In genomic region chr5:10565785-10566506, GRCh38 we compare ENCODE assay signal across 9 cellular contexts. TPM values are rescaled to one million over a fixed set of nuclear protein-coding genes. Genes with fewer than 3 reads are reported as not detected.
A peak's percentile ranks its signal among the peaks of the same experiment; 100 is the strongest.
DNase-seq lines count a peak whose midpoint lies in the region; ATAC-seq and TF ChIP-seq lines count a peak whose summit lies in the region.
"Had no signal": no experiment of that assay in that cellular context is flagged by ENCODE, and none has a peak within 500 bp of the region (broad histone marks: within the 10 kb centered on the region; RNA-seq: fewer than 3 reads in every experiment).

No MANE protein-coding gene starts in this region.

- H3K9me2 ChIP-seq in PC-3 (replicated peaks; ENCODE audit: low read length), result no peaks in the 10 kb centered on the region

- H3K4me2 ChIP-seq in PC-3 (ENCODE audit: low read length), result peak overlapping the region; percentile 89
- peak overlapping the region; percentile 98 for H3K4me2 ChIP-seq in skeletal muscle satellite cell (ENCODE audit: low read length)

- H3K9me3 ChIP-seq in PC-3 (ENCODE audit: low read length) (no peaks in the 10 kb centered on the region), skeletal muscle satellite cell (replicated peaks; ENCODE audit: low read length) (no peaks in the 10 kb centered on the region)

- 0 out of 2 replicates have a peak overlapping the region, but pooled peaks have one; percentile 48 for H3K9ac ChIP-seq in PC-3 (ENCODE audit: low read length)
- H3K9ac ChIP-seq in skeletal muscle satellite cell (ENCODE audit: low read depth, low read length), result no peak overlapping the region

- DNase-seq in PC-3 (peak; percentile 45), fibroblast of mammary gland (ENCODE audit: low read depth) (no peak), ecto neural progenitor cell (ENCODE audit: low spot score) (no peak)
- no peak for DNase-seq in NK-92 treated with Interleukin-12 subunit alpha and Interleukin-12 subunit beta, amount 100 ng/mL, for 24 hours (lab: John Stamatoyannopoulos, UW)
- DNase-seq: NCI-H2081 had no signal

- CTCF ChIA-PET in PC-3 (lab: Charles Lee), result no interaction called here

- no TSS peak for BruUV-seq in PC-3 (replicated peaks; lab: Mats Ljungman, UMichigan)

- H4K20me1 ChIP-seq in PC-3 (ENCODE audit: low read length), result peaks cover 29% of the 10 kb centered on the region

- no peak overlapping the region for H3K27ac ChIP-seq in PC-3 (ENCODE audit: low read length)
- H3K27ac ChIP-seq: epithelial cell of prostate had no signal

- H3K36me3 ChIP-seq in PC-3 (ENCODE audit: low read depth, low read length), result no peaks in the 10 kb centered on the region
- H3K36me3 ChIP-seq in skeletal muscle satellite cell (ENCODE audit: insufficient read depth, low read length), result no peaks in the 10 kb centered on the region

- no peaks in the 10 kb centered on the region for H3F3A ChIP-seq in PC-3 (ENCODE audit: low read length, unreplicated experiment)

- H2AFZ ChIP-seq in PC-3 (ENCODE audit: low read length), result no peak overlapping the region

- POLR2A ChIA-PET in PC-3 (lab: Charles Lee; ENCODE audit: unreplicated experiment), result no interaction called here

- H3K79me2 ChIP-seq in PC-3 (ENCODE audit: low read length), result peaks cover 72% of the 10 kb centered on the region

- H3K4me3 ChIP-seq in PC-3 (ENCODE audit: low read length), result peak overlapping the region; percentile 82
- peak overlapping the region; percentile 78 for H3K4me3 ChIP-seq in fibroblast of mammary gland (ENCODE audit: control insufficient read depth, low read depth, low read length)
- H3K4me3 ChIP-seq in skeletal muscle satellite cell (ENCODE audit: low read length), result peak overlapping the region; percentile 84

- H3K4me1 ChIP-seq in PC-3 (ENCODE audit: insufficient read depth, low read length), result peaks cover 29% of the 10 kb centered on the region
- H3K4me1 ChIP-seq in skeletal muscle satellite cell (ENCODE audit: control insufficient read depth, insufficient read depth, low read length), result peaks cover 16% of the 10 kb centered on the region

- no peak for ATAC-seq in PC-3
- no peak for ATAC-seq in HG02642 (IDR thresholded peaks at IDR 0.05; ENCODE audit: poor library complexity, unreplicated experiment)

- TF ChIP-seq CTCF in PC-3 (conservative IDR thresholded peaks at IDR 0.05; ENCODE audit: low read depth, low read length), result no peak
- TF ChIP-seq CTCF in fibroblast of mammary gland (conservative IDR thresholded peaks at IDR 0.05; ENCODE audit: control insufficient read depth, insufficient read depth, low read depth, low read length), result no peak

- H3K27me3 ChIP-seq in PC-3 (ENCODE audit: low read length), result no peaks in the 10 kb centered on the region
- no peaks in the 10 kb centered on the region for H3K27me3 ChIP-seq in skeletal muscle satellite cell (ENCODE audit: control insufficient read depth, insufficient read depth, low read length)

- TF ChIP-seq POLR2A in GM19193 (IDR thresholded peaks at IDR 0.05; ENCODE audit: extremely low read depth, insufficient read depth, insufficient read length), result peak; percentile 26

- intact Hi-C loops in PC-3 (cut with micrococcal nuclease), result no loop called here

RNA-seq across cellular contexts. Expression of gene ANKRD33B, which starts 2.1 kb away (rescaled TPM):
- 13.2 and 14.9 TPM in 2 replicates for total RNA-seq in PC-3 (2014; rRNA removed)
- 0.87 and 1.0 TPM in 2 replicates for total RNA-seq in skeletal muscle satellite cell (2012; rRNA removed)
